Comparison of ENCODE assay signal across 28 cellular contexts in the genomic region with DNA sequence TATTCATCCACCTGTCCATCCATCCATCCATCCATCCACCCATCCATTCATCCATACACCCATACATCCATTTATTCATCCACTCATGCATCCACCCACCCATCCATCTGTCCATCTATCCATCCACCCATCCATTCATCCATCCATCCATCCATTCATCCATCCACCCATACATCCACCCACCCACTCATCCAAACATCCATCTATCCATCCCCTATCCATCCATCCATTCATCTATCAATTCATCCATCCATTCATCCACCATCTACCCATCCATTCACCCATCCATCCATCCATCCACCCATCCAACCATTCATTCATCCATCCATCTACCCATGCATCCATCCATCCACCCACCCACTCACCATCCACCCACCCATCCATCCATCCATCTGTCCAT.
"Had no signal": no experiment of that assay in that cellular context is flagged by ENCODE, and none has a peak within 500 bp of the region (broad histone marks: within the 10 kb centered on the region; RNA-seq: fewer than 3 reads in every experiment).

No MANE protein-coding gene starts in this region.

- DNase-seq: naive thymus-derived CD8-positive, alpha-beta T cell; nephron progenitor cell; nucleus accumbens; pancreas; retina; right cardiac atrium; right lobe of liver; sigmoid colon; small intestine; stimulated activated CD4-positive, alpha-beta T cell treated with anti-CD3 and anti-CD28 coated beads, Interleukin-15, amount 100 ng/mL, for 24 hours; stimulated activated CD4-positive, alpha-beta T cell treated with anti-CD3 and anti-CD28 coated beads, Interleukin-2, amount 100 ng/mL, for 24 hours; stimulated activated CD4-positive, alpha-beta T cell treated with anti-CD3 and anti-CD28 coated beads, Interleukin-2, amount 100 ng/mL, for 48 hours; stimulated activated CD4-positive, alpha-beta T cell treated with anti-CD3 and anti-CD28 coated beads, Interleukin-4, amount 100 ng/mL, for 24 hours; stimulated activated naive B cell treated with anti-CD40 and anti-IgM and Interleukin-4, amounts not matched to agents 10 μg/mL and 1 μg/mL and 100 μg/mL, for 72 hours; stimulated activated naive CD4-positive, alpha-beta T cell treated with Interleukin-2 at 50 U/mL for 16 hours; stomach; thyroid gland; trophoblast cell; upper lobe of left lung; uterus had no signal

- H3K36me3 Mint-ChIP-seq: naive thymus-derived CD8-positive, alpha-beta T cell; natural killer cell treated with Interleukin-12 subunit alpha and Interleukin-12 subunit beta and Interleukin-15 and Interleukin-18, amount 100 ng/mL, for 72 hours; stimulated activated effector memory CD8-positive, alpha-beta T cell treated with anti-CD3 and anti-CD28 coated beads, Interleukin-12 subunit alpha, Interleukin-12 subunit beta, amount 100 ng/mL, for 72 hours; stimulated activated naive B cell treated with anti-CD40 and anti-IgM and Interleukin-4, amounts not matched to agents 10 μg/mL and 1 μg/mL and 100 μg/mL, for 72 hours had no signal

- H3K9me3 Mint-ChIP-seq: naive thymus-derived CD8-positive, alpha-beta T cell; nephron progenitor cell; stimulated activated effector memory CD8-positive, alpha-beta T cell treated with anti-CD3 and anti-CD28 coated beads, Interleukin-12 subunit alpha, Interleukin-12 subunit beta, amount 100 ng/mL, for 72 hours; stimulated activated naive B cell treated with anti-CD40 and anti-IgM and Interleukin-4, amounts not matched to agents 10 μg/mL and 1 μg/mL and 100 μg/mL, for 72 hours; stimulated activated naive CD8-positive, alpha-beta T cell treated with anti-CD3 and anti-CD28 coated beads, Interleukin-15, Interleukin-2, amounts not matched to agents 100 ng/mL and 50 ng/mL, for 24 hours had no signal

- H3K4me1 ChIP-seq: pancreas, prostate gland, right lobe of liver, sigmoid colon, stomach, thyroid gland, tibial nerve, upper lobe of left lung, uterus had no signal

- H3K4me3 Mint-ChIP-seq: naive thymus-derived CD8-positive, alpha-beta T cell; natural killer cell treated with Interleukin-12 subunit alpha and Interleukin-12 subunit beta and Interleukin-15 and Interleukin-18, amount 100 ng/mL, for 72 hours; nephron progenitor cell; neural crest cell; stimulated activated effector memory CD8-positive, alpha-beta T cell treated with anti-CD3 and anti-CD28 coated beads, Interleukin-12 subunit alpha, Interleukin-12 subunit beta, amount 100 ng/mL, for 72 hours; stimulated activated naive B cell treated with anti-CD40 and anti-IgM and Interleukin-4, amounts not matched to agents 10 μg/mL and 1 μg/mL and 100 μg/mL, for 72 hours; stimulated activated naive CD8-positive, alpha-beta T cell treated with anti-CD3 and anti-CD28 coated beads, Interleukin-15, Interleukin-2, amounts not matched to agents 100 ng/mL and 50 ng/mL, for 24 hours had no signal

- FAIRE-seq: pancreas, small intestine had no signal

- ATAC-seq: naive thymus-derived CD8-positive, alpha-beta T cell; natural killer cell treated with Interleukin-12 subunit alpha and Interleukin-12 subunit beta and Interleukin-15 and Interleukin-18, amount 100 ng/mL, for 72 hours; pancreas; right cardiac atrium; right lobe of liver; stimulated activated effector memory CD8-positive, alpha-beta T cell treated with anti-CD3 and anti-CD28 coated beads, Interleukin-12 subunit alpha, Interleukin-12 subunit beta, amount 100 ng/mL, for 72 hours; stimulated activated naive B cell treated with anti-CD40 and anti-IgM and Interleukin-4, amounts not matched to agents 10 μg/mL and 1 μg/mL and 100 μg/mL, for 72 hours had no signal

- H3K9me3 ChIP-seq: neutrophil, pancreas, prostate gland, right lobe of liver, sigmoid colon, stomach, thoracic aorta, thyroid gland, tibial nerve, upper lobe of left lung, uterus had no signal

- H3K4me1 Mint-ChIP-seq: stimulated activated effector memory CD8-positive, alpha-beta T cell treated with anti-CD3 and anti-CD28 coated beads, Interleukin-12 subunit alpha, Interleukin-12 subunit beta, amount 100 ng/mL, for 72 hours; stimulated activated naive B cell treated with anti-CD40 and anti-IgM and Interleukin-4, amounts not matched to agents 10 μg/mL and 1 μg/mL and 100 μg/mL, for 72 hours had no signal

- H3K27ac ChIP-seq: neutrophil, pancreas, prostate gland, right lobe of liver, sigmoid colon, stomach, thoracic aorta, thyroid gland, tibial nerve, upper lobe of left lung, uterus had no signal

- H3K27me3 ChIP-seq: neutrophil, right lobe of liver, thyroid gland had no signal

- H3K36me3 ChIP-seq: neutrophil, pancreas, prostate gland, right lobe of liver, sigmoid colon, stomach, thoracic aorta, thyroid gland, tibial nerve, upper lobe of left lung, uterus had no signal

- H3K4me3 ChIP-seq: pancreas, prostate gland, right lobe of liver, sigmoid colon, stomach, thoracic aorta, thyroid gland, tibial nerve, upper lobe of left lung, uterus had no signal

- H3K27ac Mint-ChIP-seq: natural killer cell treated with Interleukin-12 subunit alpha and Interleukin-12 subunit beta and Interleukin-15 and Interleukin-18, amount 100 ng/mL, for 72 hours; nephron progenitor cell; stimulated activated effector memory CD8-positive, alpha-beta T cell treated with anti-CD3 and anti-CD28 coated beads, Interleukin-12 subunit alpha, Interleukin-12 subunit beta, amount 100 ng/mL, for 72 hours; stimulated activated naive B cell treated with anti-CD40 and anti-IgM and Interleukin-4, amounts not matched to agents 10 μg/mL and 1 μg/mL and 100 μg/mL, for 72 hours; stimulated activated naive CD8-positive, alpha-beta T cell treated with anti-CD3 and anti-CD28 coated beads, Interleukin-15, Interleukin-2, amounts not matched to agents 100 ng/mL and 50 ng/mL, for 24 hours had no signal
